Comparison of ENCODE assay signal across 8 cellular contexts in the genomic region with DNA sequence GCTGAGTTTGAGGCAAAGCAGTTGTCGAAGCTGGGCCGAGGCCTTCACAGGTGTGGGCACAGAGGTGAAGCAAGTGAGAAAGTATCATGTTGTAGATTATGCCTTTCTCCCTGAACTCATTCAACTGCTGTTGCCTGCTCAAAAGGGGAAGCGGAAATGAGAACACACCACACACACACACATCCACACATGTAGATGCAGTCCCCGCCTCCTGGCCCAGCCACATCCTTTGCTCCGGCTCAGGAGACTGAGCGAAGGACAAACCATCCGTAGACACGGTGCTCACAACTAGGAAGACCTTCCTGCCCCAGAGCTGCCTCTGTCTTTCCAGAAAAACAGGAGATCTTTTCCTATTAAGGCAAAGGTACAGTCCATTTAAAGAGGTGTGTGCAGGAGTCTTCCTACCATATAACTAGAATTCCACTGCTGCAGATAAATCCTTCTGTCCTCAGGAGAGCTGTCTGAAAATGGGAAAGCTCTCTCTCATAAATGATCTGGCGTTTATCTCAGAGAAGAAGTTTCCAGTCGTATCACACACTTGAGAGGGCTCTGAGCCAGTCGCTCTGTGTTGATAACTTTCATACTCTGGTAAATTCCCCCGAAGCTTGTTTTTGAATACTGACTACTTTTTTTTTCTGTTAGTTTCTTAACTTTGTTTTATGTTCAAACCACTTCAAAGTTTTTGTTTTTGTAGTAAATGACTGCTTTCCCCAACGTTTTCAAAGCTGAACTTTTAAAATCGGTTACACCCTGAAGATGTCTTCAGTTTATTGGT. TPM values are rescaled to one million over a fixed set of nuclear protein-coding genes. Genes with fewer than 3 reads are reported as not detected.
DNase-seq lines count a peak whose midpoint lies in the region; ATAC-seq and TF ChIP-seq lines count a peak whose summit lies in the region.

A gene with protein sequence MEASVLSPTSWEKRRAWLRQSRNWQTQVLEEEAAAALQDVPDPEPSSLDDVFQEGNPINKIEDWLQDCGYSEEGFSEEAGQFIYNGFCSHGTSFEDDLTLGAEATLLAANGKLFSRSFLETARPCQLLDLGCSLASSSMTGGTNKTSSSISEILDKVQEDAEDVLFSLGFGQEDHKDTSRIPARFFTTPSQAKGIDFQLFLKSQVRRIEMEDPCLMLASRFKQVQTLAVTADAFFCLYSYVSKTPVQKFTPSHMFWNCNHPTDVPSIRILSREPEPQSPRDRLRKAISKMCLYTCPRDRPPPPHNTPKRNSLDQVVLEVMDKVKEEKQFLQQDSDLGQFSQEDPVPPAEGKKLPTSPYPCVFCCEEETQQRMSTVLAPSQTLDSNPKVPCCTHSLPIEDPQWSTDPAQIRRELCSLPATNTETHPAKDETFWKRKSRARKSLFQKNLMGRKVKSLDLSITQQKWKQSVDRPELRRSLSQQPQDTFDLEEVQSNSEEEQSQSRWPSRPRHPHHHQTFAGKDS (minus strand): TSS at position 161 of the 775 bp plus-strand sequence. CDS start 10,200 bp downstream, outside the sequence.

- no peaks in the 10 kb centered on the region for H3K27me3 ChIP-seq in BLaER1
- H3K27me3 ChIP-seq in HL-60 (ENCODE audit: insufficient read depth, poor library complexity, severe bottlenecking): no peaks in the 10 kb centered on the region
- H3K27me3 ChIP-seq in gastroesophageal sphincter: no peaks in the 10 kb centered on the region

- 32 to 38% methylated on average over 7 to 14 of the region's 14 CpGs for WGBS in gastroesophageal sphincter (ENCODE audit: low coverage in 1 of 2), 2 donors

- H3K4me2 ChIP-seq in BLaER1: peak within 1 kb of the TSS; percentile 65

- no peaks in the 10 kb centered on the region for H4K20me1 ChIP-seq in BLaER1

- DNase-seq in GM20000 (ENCODE audit: low spot score) (peak; percentile 81), HL-60 (ENCODE audit: low read depth in 1 of 2, low spot score in 1 of 2) (peak; percentile 17 to 92), DMS153 treated with DMSO at 0.1 percent for 48 hours (lab: John Stamatoyannopoulos, UW; ENCODE audit: unreplicated experiment) (no peak), superior temporal gyrus (ENCODE audit: extremely low spot score) (no peak)
- DNase-seq in activated CD4-positive, alpha-beta T cell treated with anti-CD3 and anti-CD28 coated beads, Interleukin-2, amount 50 U/mL, for 4 hours: peak; percentile 72 to 74
- DNase-seq in stimulated activated CD8-positive, alpha-beta memory T cell treated with anti-CD3 and anti-CD28 coated beads, Interleukin-12 subunit alpha, Interleukin-12 subunit beta, amount 100 ng/mL, for 24 hours (ENCODE audit: extremely low read depth): peak; percentile 62

- H3K9me3 ChIP-seq in BLaER1: no peaks in the 10 kb centered on the region
- H3K9me3 ChIP-seq in gastroesophageal sphincter: no peaks in the 10 kb centered on the region

- H3K36me3 ChIP-seq in BLaER1 (no peaks in the 10 kb centered on the region), gastroesophageal sphincter (no peaks in the 10 kb centered on the region)

- H3K4me3 ChIP-seq in BLaER1 (peak within 1 kb of the TSS; percentile 37), HL-60 (replicated peaks; ENCODE audit: insufficient read depth, low read length) (no peak within 1 kb of the TSS), gastroesophageal sphincter (no peak within 1 kb of the TSS)

- H3K27ac ChIP-seq in BLaER1 (peak within 1 kb of the TSS; percentile 62), HL-60 (replicated peaks) (0 out of 2 replicates have a peak within 1 kb of the TSS, but pooled peaks have one; percentile 6), gastroesophageal sphincter (no peak within 1 kb of the TSS)

- TF ChIP-seq EP300 in gastroesophageal sphincter (IDR thresholded peaks at IDR 0.05): no peak

- peak; percentile 43 for ATAC-seq in gastroesophageal sphincter

- TF ChIP-seq CTCF in GM20000 (IDR thresholded peaks at IDR 0.05; ENCODE audit: extremely low read depth, missing control alignments) (no peak), HL-60 (IDR thresholded peaks at IDR 0.05; ENCODE audit: insufficient read depth, low read length) (no peak), gastroesophageal sphincter (IDR thresholded peaks at IDR 0.05) (no peak)

- peak within 1 kb of the TSS; percentile 38 for H3K9ac ChIP-seq in BLaER1

- H3K4me1 ChIP-seq in BLaER1 (peaks cover 23% of the 10 kb centered on the region), gastroesophageal sphincter (no peaks in the 10 kb centered on the region)

- TF ChIP-seq POLR2A in gastroesophageal sphincter (IDR thresholded peaks at IDR 0.05): no peak

RNA-seq across cellular contexts. Expression of the gene that starts here (rescaled TPM):
- total RNA-seq in gastroesophageal sphincter: 1 to 10 TPM in 3 of 4 donors, under 1 TPM in 1; 0.17 to 3.2 (median 1.8) TPM

Comparison
In these comparisons a context has a peak if more than half of its experiments do, and no peak if none do; other contexts are left out.
1. H3K27ac ChIP-seq: peak in BLaER1 (single experiment) and HL-60 (single experiment); none in gastroesophageal sphincter (0 of 4).
2. DNase-seq: peak in GM20000 (single experiment), HL-60 (2 of 2), activated CD4-positive, alpha-beta T cell treated with anti-CD3 and anti-CD28 coated beads, Interleukin-2, amount 50 U/mL, for 4 hours (2 of 2) and stimulated activated CD8-positive, alpha-beta memory T cell treated with anti-CD3 and anti-CD28 coated beads, Interleukin-12 subunit alpha, Interleukin-12 subunit beta, amount 100 ng/mL, for 24 hours (single experiment); none in DMS153 treated with DMSO at 0.1 percent for 48 hours (single experiment) and superior temporal gyrus (single experiment).